In the genomic region with DNA sequence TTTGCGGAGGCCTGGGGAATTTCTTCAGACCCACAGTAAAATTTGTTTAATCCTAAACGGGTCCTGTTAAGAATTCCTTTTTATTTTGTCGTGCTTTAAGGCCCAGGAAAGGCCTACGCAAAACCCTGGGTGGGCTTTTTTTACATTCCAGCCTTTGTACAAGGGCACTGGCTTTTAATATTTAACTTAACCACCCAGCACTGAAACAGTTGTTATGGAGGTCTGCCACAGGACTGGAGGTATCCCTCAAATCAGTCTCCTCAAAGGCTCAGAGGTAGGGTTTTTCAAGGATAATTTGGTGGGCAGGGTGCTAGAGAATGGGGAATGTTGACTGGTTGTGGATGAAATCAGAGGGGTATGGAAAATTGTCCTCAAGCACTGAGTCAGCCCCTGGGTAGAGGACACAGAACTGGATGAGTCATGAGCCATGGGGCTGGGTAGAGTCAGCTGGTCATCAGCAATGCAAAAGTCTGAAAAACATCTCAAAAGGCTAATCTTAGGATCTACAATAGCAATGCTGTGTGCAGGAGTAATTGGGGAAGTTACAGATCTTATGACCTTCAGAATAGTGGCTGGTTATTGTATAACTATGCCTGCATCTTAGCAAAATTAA, we compare ENCODE assay signal across 16 cellular contexts.
DNase-seq lines count a peak whose midpoint lies in the region; ATAC-seq, FAIRE-seq and TF ChIP-seq lines count a peak whose summit lies in the region.
"Had no signal": no experiment of that assay in that cellular context is flagged by ENCODE, and none has a peak within 500 bp of the region (broad histone marks: within the 10 kb centered on the region; RNA-seq: fewer than 3 reads in every experiment).

No MANE protein-coding gene starts in this region.

- H2AFZ ChIP-seq in HepG2 (ENCODE audit: low read length) (no peak overlapping the region), keratinocyte (ENCODE audit: control insufficient read depth, low read length) (no peak overlapping the region)

- TF ChIP-seq CTCF in HepG2 (CRISPR knock-in tag; IDR thresholded peaks at IDR 0.05), result no peak
- no peak for TF ChIP-seq CTCF in right lobe of liver (IDR thresholded peaks at IDR 0.05)
- no peak for TF ChIP-seq CTCF in astrocyte of the spinal cord (IDR thresholded peaks at IDR 0.05; ENCODE audit: low read depth, low read length)
- no peak for TF ChIP-seq CTCF in keratinocyte (optimal IDR thresholded peaks at IDR 0.05 in 1 of 3, IDR thresholded peaks at IDR 0.05 in 1 of 3, conservative IDR thresholded peaks at IDR 0.05 in 1 of 3; ENCODE audit: extremely low read depth in 1 of 3, insufficient read depth in 2 of 3, low read length in 3 of 3)
- no peak for TF ChIP-seq CTCF in heart right ventricle (IDR thresholded peaks at IDR 0.05)

- no peak for TF ChIP-seq RAD21 in HepG2 (CRISPR knock-in tag; IDR thresholded peaks at IDR 0.05)

- no peaks in the 10 kb centered on the region for H3K36me3 ChIP-seq in HepG2 (replicated peaks in 1 of 2; ENCODE audit: control insufficient read depth in 1 of 2, insufficient read depth in 2 of 2, low read length in 2 of 2)
- no peaks in the 10 kb centered on the region for H3K36me3 ChIP-seq in right lobe of liver
- H3K36me3 ChIP-seq in keratinocyte (ENCODE audit: control insufficient read depth in 2 of 2, extremely low read depth in 1 of 2, insufficient read depth in 2 of 2, low read length in 2 of 2), result no peaks in the 10 kb centered on the region
- H3K36me3 ChIP-seq in heart right ventricle, result no peaks in the 10 kb centered on the region

- POLR2A ChIA-PET in HepG2 (lab: Yijun Ruan, JAX), result no interaction called here

- CTCF ChIA-PET in HepG2 (lab: Yijun Ruan, JAX; ENCODE audit: low intra/inter-chr PET ratio, low total read pairs), result no interaction called here

- DNase-seq in HepG2 (ENCODE audit: low spot score) (peak; percentile 13), right lobe of liver (no peak), astrocyte of the spinal cord (ENCODE audit: low read depth, low spot score) (peak; percentile 68), keratinocyte (ENCODE audit: low read depth, low spot score) (no peak), heart right ventricle (no peak), GM19240 (ENCODE audit: insufficient read length, low spot score) (no peak), SHP77 (lab: John Stamatoyannopoulos, UW) (no peak), NCI-H128 (lab: John Stamatoyannopoulos, UW; ENCODE audit: unreplicated experiment) (no peak)
- DNase-seq: 8988T; activated CD4-positive, alpha-beta T cell treated with anti-CD3 and anti-CD28 coated beads, Interleukin-2, amount 10 ng/mL, durations not matched to agents 7 days and 5 days; activated T-cell treated with anti-CD3 and anti-CD28 coated beads, Interleukin-2, amount 50 U/mL, for 72 hours; effector CD8-positive, alpha-beta T cell; head of caudate nucleus; NCI-H1105; NCI-H345; T-helper 2 cell had no signal

- H3K9ac ChIP-seq in HepG2 (ENCODE audit: insufficient read depth, low read depth, low read length) (no peak overlapping the region), keratinocyte (ENCODE audit: control insufficient read depth, extremely low read depth, insufficient read depth, low read length) (no peak overlapping the region)

- H4K20me1 ChIP-seq in HepG2 (ENCODE audit: insufficient read depth, low read length), result no peaks in the 10 kb centered on the region
- no peaks in the 10 kb centered on the region for H4K20me1 ChIP-seq in keratinocyte (ENCODE audit: control insufficient read depth, extremely low read depth, insufficient read depth, low read length)

- no peaks in the 10 kb centered on the region for H3K9me1 ChIP-seq in keratinocyte (ENCODE audit: control insufficient read depth, extremely low read depth, insufficient read depth, low read length)

- H3K27ac ChIP-seq in HepG2 (ENCODE audit: extremely low read length, insufficient read depth, low read length) (no peak overlapping the region), right lobe of liver (no peak overlapping the region), keratinocyte (ENCODE audit: control insufficient read depth, insufficient read depth, low read length) (no peak overlapping the region), heart right ventricle (no peak overlapping the region)

- ATAC-seq in HepG2, result peak; percentile 78
- ATAC-seq in right lobe of liver, result no peak
- no peak for ATAC-seq in heart right ventricle
- ATAC-seq: activated T-cell treated with anti-CD3 and anti-CD28 coated beads, Interleukin-2, amount 50 U/mL, for 72 hours had no signal

- intact Hi-C loops in HepG2 (cut with micrococcal nuclease; ENCODE audit: unreplicated experiment), result no loop called here
- intact Hi-C loops in right lobe of liver (cut with DNase I), result no loop called here
- intact Hi-C loops in heart right ventricle (cut with DNase I), result no loop called here

- no TSS peak for BruUV-seq in HepG2 (replicated peaks; lab: Mats Ljungman, UMichigan)

- 0 out of 2 replicates have a peak overlapping the region, but pooled peaks have one; percentile 10 for H3K4me2 ChIP-seq in HepG2 (ENCODE audit: low read depth, low read length)
- no peak overlapping the region for H3K4me2 ChIP-seq in keratinocyte (ENCODE audit: control insufficient read depth, extremely low read depth, insufficient read depth, low read depth, low read length)

- WGBS in HepG2 (ENCODE audit: low lambda C conversion rate), result 3% methylated on average over 4 of the region's 4 CpGs
- 52% methylated on average over 4 of the region's 4 CpGs for WGBS in right lobe of liver (ENCODE audit: insufficient coverage, low coverage, low lambda C conversion rate, missing lambda C conversion rate)
- WGBS in heart right ventricle, 2 donors, result 71 to 75% methylated on average over 4 of the region's 4 CpGs

- TF ChIP-seq POLR2A in HepG2 (IDR thresholded peaks at IDR 0.05; ENCODE audit: insufficient read depth in 1 of 2, low read depth in 2 of 2, low read length in 2 of 2) (no peak), right lobe of liver (IDR thresholded peaks at IDR 0.05) (no peak)

- FAIRE-seq in HepG2 (lab: Jason Lieb, UNC), result no peak
- FAIRE-seq in keratinocyte (lab: Jason Lieb, UNC), result peak; percentile 71

- H3K9me3 ChIP-seq in HepG2 (ENCODE audit: low read length) (no peaks in the 10 kb centered on the region), right lobe of liver (no peaks in the 10 kb centered on the region), keratinocyte (ENCODE audit: control insufficient read depth, low read depth, low read length) (no peaks in the 10 kb centered on the region), heart right ventricle (no peaks in the 10 kb centered on the region)

- in situ Hi-C loops in HepG2 (cut with HindIII; ENCODE audit: extremely low pct_ligation_motif_present, low pct_unique_long_range_greater_than_20kb), result no loop called here
- in situ Hi-C loops in astrocyte of the spinal cord (cut with HindIII; ENCODE audit: low sequenced_read_pairs), result no loop called here

- no peak for TF ChIP-seq EP300 in HepG2 (IDR thresholded peaks at IDR 0.05; ENCODE audit: low read depth in 2 of 2, low read length in 2 of 2)
- TF ChIP-seq EP300 in HepG2 (CRISPR knock-in tag; IDR thresholded peaks at IDR 0.05; ENCODE audit: borderline replicate concordance), result no peak

- no peak overlapping the region for H3K4me3 ChIP-seq in HepG2 (replicated peaks in 1 of 3; ENCODE audit: insufficient read depth in 1 of 3, low read depth in 2 of 3, low read length in 3 of 3)
- H3K4me3 ChIP-seq in right lobe of liver, result no peak overlapping the region
- H3K4me3 ChIP-seq in astrocyte of the spinal cord (ENCODE audit: low read depth, low read length), result no peak overlapping the region
- no peak overlapping the region for H3K4me3 ChIP-seq in keratinocyte (ENCODE audit: control insufficient read depth in 2 of 3, extremely low read depth in 1 of 3, insufficient read depth in 2 of 3, low read depth in 1 of 3, low read length in 3 of 3)
- no peak overlapping the region for H3K4me3 ChIP-seq in heart right ventricle

- dilution Hi-C loops in keratinocyte (cut with MboI; ENCODE audit: extremely low pct_ligation_motif_present, low sequenced_read_pairs), result no loop called here

- H3K4me1 ChIP-seq in HepG2 (ENCODE audit: insufficient read depth, low read length) (peaks cover 10% of the 10 kb centered on the region), right lobe of liver (no peaks in the 10 kb centered on the region), keratinocyte (ENCODE audit: control insufficient read depth, extremely low read depth, insufficient read depth, low read length) (peaks cover 6% of the 10 kb centered on the region), heart right ventricle (no peaks in the 10 kb centered on the region)

- H3K79me2 ChIP-seq in HepG2 (ENCODE audit: insufficient read depth, low read length), result no peaks in the 10 kb centered on the region
- H3K79me2 ChIP-seq in keratinocyte (ENCODE audit: control insufficient read depth, insufficient read depth, low read length), result no peaks in the 10 kb centered on the region

- H3K27me3 ChIP-seq in HepG2 (ENCODE audit: control insufficient read depth in 1 of 2, insufficient read depth in 2 of 2, low read length in 2 of 2), result no peaks in the 10 kb centered on the region
- no peaks in the 10 kb centered on the region for H3K27me3 ChIP-seq in right lobe of liver
- H3K27me3 ChIP-seq in keratinocyte (ENCODE audit: control insufficient read depth, extremely low read depth, insufficient read depth, low read length), result no peaks in the 10 kb centered on the region
- no peaks in the 10 kb centered on the region for H3K27me3 ChIP-seq in heart right ventricle

TF ChIP-seq in HepG2, 621 proteins besides CTCF, POLR2A, EP300 and RAD21:
- TF ChIP-seq KAT2B (IDR thresholded peaks at IDR 0.05; ENCODE audit: borderline replicate concordance, low read depth, low read length), result no peak
- peak; percentile 74 for TF ChIP-seq FOSL2 (CRISPR knock-in tag; IDR thresholded peaks at IDR 0.05)
- no peak for TF ChIP-seq NFIB (CRISPR knock-in tag; IDR thresholded peaks at IDR 0.05; ENCODE audit: borderline replicate concordance)
- TF ChIP-seq RBM22 (optimal IDR thresholded peaks at IDR 0.05; ENCODE audit: low read length), result no peak
- no peak for TF ChIP-seq ZSCAN25 (CRISPR knock-in tag; IDR thresholded peaks at IDR 0.05)

Comparison
In these comparisons a context has a peak if more than half of its experiments do, and no peak if none do; other contexts are left out.
1. DNase-seq: peak in HepG2 (single experiment) and astrocyte of the spinal cord (single experiment); none in right lobe of liver (0 of 3), keratinocyte (single experiment), heart right ventricle (0 of 2), GM19240 (single experiment), SHP77 (0 of 2) and NCI-H128 (single experiment).